Comparison of ENCODE assay signal across 24 cellular contexts in genomic region chr16:76614255-76614654, GRCh38.
A peak's percentile ranks its signal among the peaks of the same experiment; 100 is the strongest.
DNase-seq lines count a peak whose midpoint lies in the region; ATAC-seq and TF ChIP-seq lines count a peak whose summit lies in the region.
"Had no signal": no experiment of that assay in that cellular context is flagged by ENCODE, and none has a peak within 500 bp of the region (broad histone marks: within the 10 kb centered on the region; RNA-seq: fewer than 3 reads in every experiment).

No MANE protein-coding gene starts in this region.

- H3K4me3 ChIP-seq in OCI-LY7 (ENCODE audit: low read depth, low read length, poor library complexity, severe bottlenecking) (no peak overlapping the region), right cardiac atrium (ENCODE audit: low read length) (no peak overlapping the region)
- H3K4me3 ChIP-seq: adrenal gland, spleen, tibial artery had no signal

- H3K36me3 Mint-ChIP-seq in brain (no peaks in the 10 kb centered on the region), progenitor cell of endocrine pancreas (ENCODE audit: insufficient read depth) (no peaks in the 10 kb centered on the region)
- H3K36me3 Mint-ChIP-seq: memory B cell had no signal

- H3K4me3 Mint-ChIP-seq in brain (no peak overlapping the region), progenitor cell of endocrine pancreas (ENCODE audit: low read depth) (no peak overlapping the region)
- H3K4me3 Mint-ChIP-seq: activated CD4-positive, alpha-beta memory T cell treated with anti-CD3 and anti-CD28 coated beads, Interleukin-2, amount 10 ng/mL, durations not matched to agents 7 days and 5 days; B cell; memory B cell; stimulated activated naive CD8-positive, alpha-beta T cell treated with anti-CD3 and anti-CD28 coated beads, Interleukin-15, Interleukin-2, amounts not matched to agents 100 ng/mL and 50 ng/mL, for 24 hours had no signal

- H3K9me3 Mint-ChIP-seq in brain (peaks cover 0 to 15% (median 3%) of the 10 kb centered on the region in 5 experiments), progenitor cell of endocrine pancreas (ENCODE audit: low read depth) (peaks cover 8% of the 10 kb centered on the region)

- H3K4me2 ChIP-seq in OCI-LY7 (ENCODE audit: low read length): no peak overlapping the region

- DNase-seq in NCI-H2107 treated with DMSO at 0.1 percent for 48 hours (lab: John Stamatoyannopoulos, UW; ENCODE audit: unreplicated experiment) (peak; percentile 28), NCI-H2107 (lab: John Stamatoyannopoulos, UW) (no peak), NCI-H446 (lab: John Stamatoyannopoulos, UW) (peak; percentile 76 to 79), progenitor cell of endocrine pancreas (ENCODE audit: low spot score, unreplicated experiment) (no peak), LoVo (ENCODE audit: low spot score) (no peak), OCI-LY7 (ENCODE audit: low spot score) (no peak), right cardiac atrium (no peak)
- DNase-seq: activated CD4-positive, alpha-beta memory T cell treated with anti-CD3 and anti-CD28 coated beads, Interleukin-2, amount 10 ng/mL, durations not matched to agents 7 days and 5 days; activated naive CD4-positive, alpha-beta T cell; activated T-cell treated with anti-CD3 and anti-CD28 coated beads for 4 hours; adrenal gland; dermis blood vessel endothelial cell; glutamatergic neuron; NCI-H1048; NCI-H510A treated with DMSO at 0.1 percent for 48 hours; occipital lobe; spleen; stimulated activated CD4-positive, alpha-beta T cell treated with anti-CD3 and anti-CD28 coated beads, Interleukin-4, amount 100 ng/mL, for 4 hours; tibial artery had no signal

- POLR2A ChIA-PET in OCI-LY7 (lab: Charles Lee): interaction anchor here (0.9 kb wide), 1 partner anchor 76 kb away, joined by 3 read pairs; no protein-coding TSS in a partner anchor

- no peak for ATAC-seq in right cardiac atrium
- ATAC-seq: Right ventricle myocardium inferior had no signal

- H3K9me2 ChIP-seq in OCI-LY7 (ENCODE audit: insufficient read depth, low read length): no peaks in the 10 kb centered on the region

- H3K4me1 Mint-ChIP-seq in brain (peaks cover 32% of the 10 kb centered on the region), progenitor cell of endocrine pancreas (ENCODE audit: low read depth) (no peaks in the 10 kb centered on the region)
- H3K4me1 Mint-ChIP-seq: activated CD4-positive, alpha-beta memory T cell treated with anti-CD3 and anti-CD28 coated beads, Interleukin-2, amount 10 ng/mL, durations not matched to agents 7 days and 5 days; B cell; memory B cell had no signal

- H3K36me3 ChIP-seq in OCI-LY7 (ENCODE audit: insufficient read depth, low read length): no peaks in the 10 kb centered on the region
- H3K36me3 ChIP-seq: adrenal gland, spleen, tibial artery had no signal

- TF ChIP-seq CTCF in brain (conservative IDR thresholded peaks at IDR 0.05) (no peak), progenitor cell of endocrine pancreas (IDR thresholded peaks at IDR 0.05; ENCODE audit: unreplicated experiment) (no peak), OCI-LY7 (conservative IDR thresholded peaks at IDR 0.05; ENCODE audit: low read length) (no peak)

- H3K79me2 ChIP-seq in OCI-LY7 (ENCODE audit: insufficient read depth, low read depth, low read length): no peaks in the 10 kb centered on the region

- no peaks in the 10 kb centered on the region for H4K20me1 ChIP-seq in OCI-LY7 (ENCODE audit: insufficient read depth, low read length)

- intact Hi-C loops in OCI-LY7 (cut with micrococcal nuclease; ENCODE audit: unreplicated experiment) (no loop called here), right cardiac atrium (cut with DNase I) (no loop called here)

- H3K27ac ChIP-seq in OCI-LY7 (ENCODE audit: low read depth, low read length, poor library complexity, severe bottlenecking): no peak overlapping the region
- H3K27ac ChIP-seq in right cardiac atrium (ENCODE audit: low read length): no peak overlapping the region
- H3K27ac ChIP-seq: adrenal gland, spleen, tibial artery had no signal

- H3K9me3 ChIP-seq in OCI-LY7 (ENCODE audit: low read length) (no peaks in the 10 kb centered on the region), right cardiac atrium (ENCODE audit: control insufficient read depth, low read length) (no peaks in the 10 kb centered on the region)
- H3K9me3 ChIP-seq: adrenal gland, spleen, tibial artery had no signal

- H3K27me3 Mint-ChIP-seq in brain (peaks cover 3% of the 10 kb centered on the region), progenitor cell of endocrine pancreas (no peaks in the 10 kb centered on the region)
- H3K27me3 Mint-ChIP-seq: activated CD4-positive, alpha-beta memory T cell treated with anti-CD3 and anti-CD28 coated beads, Interleukin-2, amount 10 ng/mL, durations not matched to agents 7 days and 5 days; B cell; memory B cell; stimulated activated naive CD8-positive, alpha-beta T cell treated with anti-CD3 and anti-CD28 coated beads, Interleukin-15, Interleukin-2, amounts not matched to agents 100 ng/mL and 50 ng/mL, for 24 hours had no signal

- H3K4me1 ChIP-seq in OCI-LY7 (ENCODE audit: insufficient read depth, low read length, poor library complexity, severe bottlenecking) (no peaks in the 10 kb centered on the region), right cardiac atrium (ENCODE audit: control insufficient read depth, insufficient read depth, low read length) (no peaks in the 10 kb centered on the region)
- H3K4me1 ChIP-seq: adrenal gland, spleen, tibial artery had no signal

- CTCF ChIA-PET in OCI-LY7 (lab: Charles Lee; ENCODE audit: unreplicated experiment): no interaction called here

- peak overlapping the region in 3 of 5 experiments; percentile 25 to 76 (median 58) for H3K27ac Mint-ChIP-seq in brain
- H3K27ac Mint-ChIP-seq in progenitor cell of endocrine pancreas: no peak overlapping the region
- H3K27ac Mint-ChIP-seq: activated CD4-positive, alpha-beta memory T cell treated with anti-CD3 and anti-CD28 coated beads, Interleukin-2, amount 10 ng/mL, durations not matched to agents 7 days and 5 days; B cell; memory B cell; stimulated activated naive CD8-positive, alpha-beta T cell treated with anti-CD3 and anti-CD28 coated beads, Interleukin-15, Interleukin-2, amounts not matched to agents 100 ng/mL and 50 ng/mL, for 24 hours had no signal

- BruUV-seq in OCI-LY7 (replicated peaks; lab: Mats Ljungman, UMichigan): no TSS peak

- no peak overlapping the region for H2AFZ ChIP-seq in OCI-LY7 (ENCODE audit: low read length)

- no peaks in the 10 kb centered on the region for H3K27me3 ChIP-seq in right cardiac atrium (ENCODE audit: control insufficient read depth, insufficient read depth)
- H3K27me3 ChIP-seq: adrenal gland, spleen, tibial artery had no signal

Comparison
In these comparisons a context has a peak if more than half of its experiments do, and no peak if none do; other contexts are left out.
1. DNase-seq: peak in NCI-H2107 treated with DMSO at 0.1 percent for 48 hours (single experiment) and NCI-H446 (2 of 2); none in NCI-H2107 (single experiment), progenitor cell of endocrine pancreas (single experiment), LoVo (single experiment), OCI-LY7 (single experiment) and right cardiac atrium (0 of 3).